Comparison of ENCODE assay signal across 27 cellular contexts in genomic region chr18:77400561-77400960, GRCh38.
"Had no signal": no experiment of that assay in that cellular context is flagged by ENCODE, and none has a peak within 500 bp of the region (broad histone marks: within the 10 kb centered on the region; RNA-seq: fewer than 3 reads in every experiment).

No MANE protein-coding gene starts in this region.

- H3K27ac ChIP-seq: ovary, parathyroid adenoma, psoas muscle, right lobe of liver, sigmoid colon, suprapubic skin, testis, tibial artery, transverse colon, upper lobe of left lung, vagina had no signal

- H3K9me3 Mint-ChIP-seq: naive thymus-derived CD4-positive, alpha-beta T cell; natural killer cell; nephron; stimulated activated memory B cell treated with anti-CD40 and anti-IgM and Interleukin-4, amounts not matched to agents 10 μg/mL and 1 μg/mL and 100 μg/mL, for 72 hours; stimulated activated naive CD8-positive, alpha-beta T cell treated with anti-CD3 and anti-CD28 coated beads, Interleukin-15, amount 100 ng/mL, for 72 hours had no signal

- H3K36me3 Mint-ChIP-seq: naive thymus-derived CD4-positive, alpha-beta T cell; natural killer cell; stimulated activated memory B cell treated with anti-CD40 and anti-IgM and Interleukin-4, amounts not matched to agents 10 μg/mL and 1 μg/mL and 100 μg/mL, for 72 hours had no signal

- H3K27me3 ChIP-seq: ovary, right lobe of liver, sigmoid colon, suprapubic skin, testis, tibial artery, transverse colon, upper lobe of left lung, vagina had no signal

- H3K4me1 ChIP-seq: parathyroid adenoma, psoas muscle, right lobe of liver, sigmoid colon, testis, tibial artery, upper lobe of left lung, vagina had no signal

- DNase-seq: naive thymus-derived CD4-positive, alpha-beta T cell; natural killer cell; occipital lobe; ovary; psoas muscle; right cardiac atrium; right lobe of liver; sigmoid colon; small intestine; stimulated activated CD4-positive, alpha-beta T cell treated with anti-CD3 and anti-CD28 coated beads, Interleukin-1b, Interleukin-23, amount 100 ng/mL, for 48 hours; stimulated activated CD4-positive, alpha-beta T cell treated with anti-CD3 and anti-CD28 coated beads, Interleukin-4, amount 100 ng/mL, for 1 hour; stimulated activated CD4-positive, alpha-beta T cell treated with anti-CD3 and anti-CD28 coated beads, Interleukin-4, amount 100 ng/mL, for 4 hours; stimulated activated CD8-positive, alpha-beta memory T cell treated with anti-CD3 and anti-CD28 coated beads, Interleukin-4, amount 100 ng/mL, for 48 hours; stimulated activated naive CD4-positive, alpha-beta T cell; stimulated activated naive CD8-positive, alpha-beta T cell treated with anti-CD3 and anti-CD28 coated beads, Interleukin-15, amount 100 ng/mL, for 72 hours; stimulated activated naive CD8-positive, alpha-beta T cell treated with anti-CD3 and anti-CD28 coated beads, Interleukin-15, Interleukin-2, amounts not matched to agents 100 U/mL and 50 U/mL, for 24 hours; substantia nigra; testis; tibial artery; transverse colon; upper lobe of left lung had no signal

- H3K27me3 Mint-ChIP-seq: naive thymus-derived CD4-positive, alpha-beta T cell; progenitor cell of endocrine pancreas; stimulated activated memory B cell treated with anti-CD40 and anti-IgM and Interleukin-4, amounts not matched to agents 10 μg/mL and 1 μg/mL and 100 μg/mL, for 72 hours; stimulated activated naive CD8-positive, alpha-beta T cell treated with anti-CD3 and anti-CD28 coated beads, Interleukin-15, amount 100 ng/mL, for 72 hours had no signal

- H3K9me3 ChIP-seq: ovary, psoas muscle, right lobe of liver, sigmoid colon, suprapubic skin, testis, tibial artery, transverse colon, upper lobe of left lung, vagina had no signal

- H3K4me1 Mint-ChIP-seq: naive thymus-derived CD4-positive, alpha-beta T cell; natural killer cell; stimulated activated memory B cell treated with anti-CD40 and anti-IgM and Interleukin-4, amounts not matched to agents 10 μg/mL and 1 μg/mL and 100 μg/mL, for 72 hours; stimulated activated naive CD8-positive, alpha-beta T cell treated with anti-CD3 and anti-CD28 coated beads, Interleukin-15, amount 100 ng/mL, for 72 hours had no signal

- H3K9ac ChIP-seq: parathyroid adenoma had no signal

- H3K36me3 ChIP-seq: ovary, right lobe of liver, sigmoid colon, suprapubic skin, tibial artery, transverse colon, upper lobe of left lung, vagina had no signal

- H3K4me3 ChIP-seq: ovary, psoas muscle, right lobe of liver, sigmoid colon, suprapubic skin, testis, tibial artery, transverse colon, upper lobe of left lung, vagina had no signal

- H3K4me3 Mint-ChIP-seq: naive thymus-derived CD4-positive, alpha-beta T cell; natural killer cell; nephron; stimulated activated memory B cell treated with anti-CD40 and anti-IgM and Interleukin-4, amounts not matched to agents 10 μg/mL and 1 μg/mL and 100 μg/mL, for 72 hours; stimulated activated naive CD8-positive, alpha-beta T cell treated with anti-CD3 and anti-CD28 coated beads, Interleukin-15, amount 100 ng/mL, for 72 hours had no signal

- ATAC-seq: naive thymus-derived CD4-positive, alpha-beta T cell; psoas muscle; right cardiac atrium; right lobe of liver; stimulated activated memory B cell treated with anti-CD40 and anti-IgM and Interleukin-4, amounts not matched to agents 10 μg/mL and 1 μg/mL and 100 μg/mL, for 72 hours; stimulated activated naive CD8-positive, alpha-beta T cell treated with anti-CD3 and anti-CD28 coated beads, Interleukin-15, amount 100 ng/mL, for 72 hours; stimulated activated naive CD8-positive, alpha-beta T cell treated with anti-CD3 and anti-CD28 coated beads, Interleukin-15, Interleukin-2, amounts not matched to agents 100 U/mL and 50 U/mL, for 24 hours had no signal

- H3K27ac Mint-ChIP-seq: naive thymus-derived CD4-positive, alpha-beta T cell; natural killer cell; nephron; progenitor cell of endocrine pancreas; stimulated activated memory B cell treated with anti-CD40 and anti-IgM and Interleukin-4, amounts not matched to agents 10 μg/mL and 1 μg/mL and 100 μg/mL, for 72 hours had no signal

- H3K79me2 ChIP-seq: parathyroid adenoma had no signal

- H2AFZ ChIP-seq: parathyroid adenoma had no signal
